8 cellular contexts compared by ENCODE assay signal in the genomic region with DNA sequence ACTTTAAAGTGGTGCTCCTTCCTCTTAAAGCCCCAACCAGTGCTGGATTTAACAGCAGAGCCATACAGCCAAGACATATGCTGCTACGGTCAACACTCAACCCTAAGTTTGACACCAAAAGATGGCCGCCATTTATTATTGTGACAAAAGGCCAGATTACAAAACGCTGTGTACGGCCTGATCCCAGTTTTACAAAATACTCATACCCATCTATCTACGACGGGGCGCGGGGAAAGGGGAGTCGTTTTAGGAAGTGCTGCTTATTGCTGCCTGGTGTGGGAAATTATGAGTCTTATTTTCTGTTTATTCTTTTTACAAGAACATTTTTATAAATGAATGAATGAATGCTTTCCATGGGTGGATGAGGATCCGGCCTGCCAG. TPM values are rescaled to one million over a fixed set of nuclear protein-coding genes. Genes with fewer than 3 reads are reported as not detected.
DNase-seq lines count a peak whose midpoint lies in the region; ATAC-seq and TF ChIP-seq lines count a peak whose summit lies in the region.

No MANE protein-coding gene starts in this region.

- POLR2A ChIA-PET in CD4-positive, alpha-beta T cell (lab: Charles Lee), result interaction anchor here (0.6 to 2.5 kb wide), 7 partner anchors 18 to 357 kb away, joined by 3 to 48 read pairs (median 14); a partner anchor contains a TSS
- POLR2A ChIA-PET in activated naive CD8-positive, alpha-beta T cell treated with anti-CD3 and anti-CD28 coated beads, Interleukin-2, amount 10 ng/mL, durations not matched to agents 7 days and 5 days (lab: Charles Lee), result interaction anchor here (0.6 to 3.4 kb wide), 5 partner anchors 18 to 299 kb away, joined by 3 to 45 read pairs (median 10); a partner anchor contains a TSS

- H3K27ac ChIP-seq in CD4-positive, alpha-beta T cell (ENCODE audit: low read depth, low read length), result peak overlapping the region; percentile 78
- peak overlapping the region; percentile 88 to 91 for H3K27ac ChIP-seq in liver (ENCODE audit: low read depth in 1 of 2, low read length in 2 of 2)

- intact Hi-C loops in CD4-positive, alpha-beta T cell (cut with DNase I, micrococcal nuclease), result loop anchor here in 1 of 2 experiments (2.0 kb wide), 2 partner anchors 192 to 296 kb away; no protein-coding TSS in a partner anchor
- intact Hi-C loops in sciatic nerve (cut with DNase I), result no loop called here

- no peak for TF ChIP-seq RAD21 in liver (IDR thresholded peaks at IDR 0.05)

- peak overlapping the region; percentile 74 to 82 (median 80) for H3K4me3 ChIP-seq in liver (ENCODE audit: low read depth in 1 of 3, low read length in 3 of 3)

- CTCF ChIA-PET in CD4-positive, alpha-beta T cell (lab: Charles Lee), result no interaction called here

- H3K27me3 ChIP-seq in CD4-positive, alpha-beta T cell (ENCODE audit: control insufficient read depth, insufficient read depth, low read length), result no peaks in the 10 kb centered on the region
- H3K27me3 ChIP-seq in liver (ENCODE audit: control insufficient read depth in 4 of 4, insufficient read depth in 4 of 4, low read length in 3 of 4), result no peaks in the 10 kb centered on the region

- H3K4me1 ChIP-seq in liver (ENCODE audit: control insufficient read depth in 4 of 4, insufficient read depth in 4 of 4, low read length in 3 of 4), result peaks cover 2 to 37% (median 29%) of the 10 kb centered on the region in 4 donors

- H3K9me3 Mint-ChIP-seq in CD4-positive, alpha-beta T cell, result no peaks in the 10 kb centered on the region
- no peaks in the 10 kb centered on the region for H3K9me3 Mint-ChIP-seq in activated naive CD8-positive, alpha-beta T cell treated with anti-CD3 and anti-CD28 coated beads, Interleukin-2, amount 10 ng/mL, durations not matched to agents 7 days and 5 days
- H3K9me3 Mint-ChIP-seq in type B pancreatic cell, result no peaks in the 10 kb centered on the region

- H3K27me3 Mint-ChIP-seq in CD4-positive, alpha-beta T cell, result no peaks in the 10 kb centered on the region
- H3K27me3 Mint-ChIP-seq in activated naive CD8-positive, alpha-beta T cell treated with anti-CD3 and anti-CD28 coated beads, Interleukin-2, amount 10 ng/mL, durations not matched to agents 7 days and 5 days, result no peaks in the 10 kb centered on the region
- peaks cover 8% of the 10 kb centered on the region for H3K27me3 Mint-ChIP-seq in type B pancreatic cell

- no peaks in the 10 kb centered on the region for H3K9me3 ChIP-seq in CD4-positive, alpha-beta T cell (ENCODE audit: control insufficient read depth, low read length)
- no peaks in the 10 kb centered on the region for H3K9me3 ChIP-seq in liver (ENCODE audit: control insufficient read depth in 4 of 4, low read length in 3 of 4)

- peak overlapping the region; percentile 99 for H3K4me3 Mint-ChIP-seq in CD4-positive, alpha-beta T cell
- H3K4me3 Mint-ChIP-seq in activated naive CD8-positive, alpha-beta T cell treated with anti-CD3 and anti-CD28 coated beads, Interleukin-2, amount 10 ng/mL, durations not matched to agents 7 days and 5 days, result peak overlapping the region; percentile 88
- H3K4me3 Mint-ChIP-seq in type B pancreatic cell, result peak overlapping the region; percentile 93

- no peak overlapping the region for H3K9ac ChIP-seq in liver (ENCODE audit: low read depth in 1 of 2, low read length in 2 of 2)

- no peak for DNase-seq in CD4-positive, alpha-beta T cell
- no peak for DNase-seq in activated naive CD8-positive, alpha-beta T cell treated with anti-CD3 and anti-CD28 coated beads, Interleukin-2, amount 10 ng/mL, durations not matched to agents 7 days and 5 days
- DNase-seq in type B pancreatic cell (ENCODE audit: extremely low spot score, unreplicated experiment) (no peak), SHP77 (lab: John Stamatoyannopoulos, UW) (no peak), sciatic nerve (ENCODE audit: low spot score) (no peak)
- DNase-seq in stimulated activated CD4-positive, alpha-beta T cell treated with anti-CD3 and anti-CD28 coated beads, Interleukin-2, amount 100 ng/mL, for 24 hours, result no peak

- WGBS in liver, result 37% methylated on average over 10 of the region's 10 CpGs

- peaks cover 4% of the 10 kb centered on the region for H3K36me3 Mint-ChIP-seq in CD4-positive, alpha-beta T cell (ENCODE audit: low read depth)
- peaks cover 6% of the 10 kb centered on the region for H3K36me3 Mint-ChIP-seq in activated naive CD8-positive, alpha-beta T cell treated with anti-CD3 and anti-CD28 coated beads, Interleukin-2, amount 10 ng/mL, durations not matched to agents 7 days and 5 days
- peaks cover 4% of the 10 kb centered on the region for H3K36me3 Mint-ChIP-seq in type B pancreatic cell

- peaks cover 0 to 8% (median 0%) of the 10 kb centered on the region in 4 donors for H3K36me3 ChIP-seq in liver (ENCODE audit: control insufficient read depth in 4 of 4, insufficient read depth in 3 of 4, low read depth in 1 of 4, low read length in 3 of 4)

- peaks cover 28% of the 10 kb centered on the region for H3K4me1 Mint-ChIP-seq in CD4-positive, alpha-beta T cell (ENCODE audit: low read depth)
- H3K4me1 Mint-ChIP-seq in activated naive CD8-positive, alpha-beta T cell treated with anti-CD3 and anti-CD28 coated beads, Interleukin-2, amount 10 ng/mL, durations not matched to agents 7 days and 5 days, result peaks cover 21% of the 10 kb centered on the region
- H3K4me1 Mint-ChIP-seq in type B pancreatic cell (ENCODE audit: unreplicated experiment), result peaks cover 14% of the 10 kb centered on the region

- no peak for TF ChIP-seq CTCF in CD4-positive, alpha-beta T cell (IDR thresholded peaks at IDR 0.05)
- TF ChIP-seq CTCF in liver (IDR thresholded peaks at IDR 0.05; ENCODE audit: low read depth, low read length, missing input control) (no peak), type B pancreatic cell (conservative IDR thresholded peaks at IDR 0.05) (no peak)

- H3K27ac Mint-ChIP-seq in CD4-positive, alpha-beta T cell, result peak overlapping the region; percentile 97
- peak overlapping the region; percentile 95 for H3K27ac Mint-ChIP-seq in activated naive CD8-positive, alpha-beta T cell treated with anti-CD3 and anti-CD28 coated beads, Interleukin-2, amount 10 ng/mL, durations not matched to agents 7 days and 5 days
- H3K27ac Mint-ChIP-seq in type B pancreatic cell, result peak overlapping the region; percentile 91

- no peak for ATAC-seq in CD4-positive, alpha-beta T cell (ENCODE audit: poor library complexity)
- peak; percentile 6 for ATAC-seq in HG02981 (IDR thresholded peaks at IDR 0.05; ENCODE audit: unreplicated experiment)
- ATAC-seq in activated naive CD8-positive, alpha-beta T cell treated with anti-CD3 and anti-CD28 coated beads, Interleukin-2, amount 10 ng/mL, durations not matched to agents 7 days and 5 days (ENCODE audit: low read depth), result no peak
- no peak for ATAC-seq in sciatic nerve

TF ChIP-seq in liver, 16 proteins besides CTCF, POLR2A, EP300 and RAD21 (continues in another document):
- TF ChIP-seq, protein P1, sequence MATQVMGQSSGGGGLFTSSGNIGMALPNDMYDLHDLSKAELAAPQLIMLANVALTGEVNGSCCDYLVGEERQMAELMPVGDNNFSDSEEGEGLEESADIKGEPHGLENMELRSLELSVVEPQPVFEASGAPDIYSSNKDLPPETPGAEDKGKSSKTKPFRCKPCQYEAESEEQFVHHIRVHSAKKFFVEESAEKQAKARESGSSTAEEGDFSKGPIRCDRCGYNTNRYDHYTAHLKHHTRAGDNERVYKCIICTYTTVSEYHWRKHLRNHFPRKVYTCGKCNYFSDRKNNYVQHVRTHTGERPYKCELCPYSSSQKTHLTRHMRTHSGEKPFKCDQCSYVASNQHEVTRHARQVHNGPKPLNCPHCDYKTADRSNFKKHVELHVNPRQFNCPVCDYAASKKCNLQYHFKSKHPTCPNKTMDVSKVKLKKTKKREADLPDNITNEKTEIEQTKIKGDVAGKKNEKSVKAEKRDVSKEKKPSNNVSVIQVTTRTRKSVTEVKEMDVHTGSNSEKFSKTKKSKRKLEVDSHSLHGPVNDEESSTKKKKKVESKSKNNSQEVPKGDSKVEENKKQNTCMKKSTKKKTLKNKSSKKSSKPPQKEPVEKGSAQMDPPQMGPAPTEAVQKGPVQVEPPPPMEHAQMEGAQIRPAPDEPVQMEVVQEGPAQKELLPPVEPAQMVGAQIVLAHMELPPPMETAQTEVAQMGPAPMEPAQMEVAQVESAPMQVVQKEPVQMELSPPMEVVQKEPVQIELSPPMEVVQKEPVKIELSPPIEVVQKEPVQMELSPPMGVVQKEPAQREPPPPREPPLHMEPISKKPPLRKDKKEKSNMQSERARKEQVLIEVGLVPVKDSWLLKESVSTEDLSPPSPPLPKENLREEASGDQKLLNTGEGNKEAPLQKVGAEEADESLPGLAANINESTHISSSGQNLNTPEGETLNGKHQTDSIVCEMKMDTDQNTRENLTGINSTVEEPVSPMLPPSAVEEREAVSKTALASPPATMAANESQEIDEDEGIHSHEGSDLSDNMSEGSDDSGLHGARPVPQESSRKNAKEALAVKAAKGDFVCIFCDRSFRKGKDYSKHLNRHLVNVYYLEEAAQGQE (IDR thresholded peaks at IDR 0.05), result no peak
- no peak for TF ChIP-seq TAF1 (conservative IDR thresholded peaks at IDR 0.05)
- no peak for TF ChIP-seq FOXA2 (IDR thresholded peaks at IDR 0.05)
- TF ChIP-seq JUND (IDR thresholded peaks at IDR 0.05), result no peak
- TF ChIP-seq, protein P2, sequence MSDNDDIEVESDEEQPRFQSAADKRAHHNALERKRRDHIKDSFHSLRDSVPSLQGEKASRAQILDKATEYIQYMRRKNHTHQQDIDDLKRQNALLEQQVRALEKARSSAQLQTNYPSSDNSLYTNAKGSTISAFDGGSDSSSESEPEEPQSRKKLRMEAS (IDR thresholded peaks at IDR 0.05), result no peak
- TF ChIP-seq, protein P3, sequence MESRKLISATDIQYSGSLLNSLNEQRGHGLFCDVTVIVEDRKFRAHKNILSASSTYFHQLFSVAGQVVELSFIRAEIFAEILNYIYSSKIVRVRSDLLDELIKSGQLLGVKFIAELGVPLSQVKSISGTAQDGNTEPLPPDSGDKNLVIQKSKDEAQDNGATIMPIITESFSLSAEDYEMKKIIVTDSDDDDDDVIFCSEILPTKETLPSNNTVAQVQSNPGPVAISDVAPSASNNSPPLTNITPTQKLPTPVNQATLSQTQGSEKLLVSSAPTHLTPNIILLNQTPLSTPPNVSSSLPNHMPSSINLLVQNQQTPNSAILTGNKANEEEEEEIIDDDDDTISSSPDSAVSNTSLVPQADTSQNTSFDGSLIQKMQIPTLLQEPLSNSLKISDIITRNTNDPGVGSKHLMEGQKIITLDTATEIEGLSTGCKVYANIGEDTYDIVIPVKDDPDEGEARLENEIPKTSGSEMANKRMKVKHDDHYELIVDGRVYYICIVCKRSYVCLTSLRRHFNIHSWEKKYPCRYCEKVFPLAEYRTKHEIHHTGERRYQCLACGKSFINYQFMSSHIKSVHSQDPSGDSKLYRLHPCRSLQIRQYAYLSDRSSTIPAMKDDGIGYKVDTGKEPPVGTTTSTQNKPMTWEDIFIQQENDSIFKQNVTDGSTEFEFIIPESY (IDR thresholded peaks at IDR 0.05), result no peak
- TF ChIP-seq YY1 (IDR thresholded peaks at IDR 0.05), result no peak
- TF ChIP-seq FOXA1 (IDR thresholded peaks at IDR 0.05), result no peak

RNA-seq across cellular contexts. Expression of a gene that starts 0.5 kb away (rescaled TPM):
- 1 to 10 TPM; 5.4 to 5.6 TPM for total RNA-seq in CD4-positive, alpha-beta T cell
- 1 to 10 TPM; 8.3 to 9.8 TPM for total RNA-seq in activated naive CD8-positive, alpha-beta T cell treated with anti-CD3 and anti-CD28 coated beads, Interleukin-2, amount 10 ng/mL, durations not matched to agents 7 days and 5 days
- total RNA-seq in liver (10 to 100 TPM in 1 of 2 donors, 1 to 10 TPM in 1; 5.6 to 14.6 TPM), type B pancreatic cell (ENCODE audit: low replicate concordance) (4.4 TPM in 2 replicates), sciatic nerve (7.8 TPM)
- polyA plus RNA-seq in liver, result 10 to 100 TPM; 14.8 to 33.4 TPM
